ENCODE assay signal across 2 cellular contexts in genomic region chr1:6437017-6437700, GRCh38.
DNase-seq lines count a peak whose midpoint lies in the region; TF ChIP-seq lines count a peak whose summit lies in the region.
"Not testable (repeated sequence)": the region's sequence is repeated elsewhere in the genome, so short reads cannot be mapped to it uniquely, and the experiment has no call there.

No MANE protein-coding gene starts in this region.

- H3K4me3 ChIP-seq in AG04449 (ENCODE audit: low read depth, low read length): not testable (repeated sequence)

- CTCF ChIA-PET in AG04449 (lab: Yijun Ruan, JAX): interaction anchor here (0.6 to 6.8 kb wide), 40 partner anchors 8 to 362 kb away, joined by 3 to 107 read pairs (median 6); partner anchors contain the start of genes ESPN, HES2, HES3 and PLEKHG5

- POLR2A ChIA-PET in AG04449 (lab: Yijun Ruan, JAX): not testable (repeated sequence)

- not testable (repeated sequence) for DNase-seq in AG04449 (ENCODE audit: low read depth, low spot score)
- peak in 54 of 58 donors; percentile 10 to 83 (median 57) for DNase-seq in anterior cingulate cortex (lab: John Stamatoyannopoulos, UW)

- TF ChIP-seq CTCF in AG04449 (IDR thresholded peaks at IDR 0.05; ENCODE audit: insufficient read depth, low read length, missing control alignments): peak; percentile 8
